In genomic region chr7:128132426-128133069, GRCh38 we compare ENCODE assay signal across 19 cellular contexts.
A peak's percentile ranks its signal among the peaks of the same experiment; 100 is the strongest.
DNase-seq lines count a peak whose midpoint lies in the region; ATAC-seq and TF ChIP-seq lines count a peak whose summit lies in the region.
"Had no signal": no experiment of that assay in that cellular context is flagged by ENCODE, and none has a peak within 500 bp of the region (broad histone marks: within the 10 kb centered on the region; RNA-seq: fewer than 3 reads in every experiment).

No MANE protein-coding gene starts in this region.

- TF ChIP-seq POLR2A in esophagus muscularis mucosa (IDR thresholded peaks at IDR 0.05; ENCODE audit: low read depth) = no peak

- peaks cover 58% of the 10 kb centered on the region for H3K79me2 ChIP-seq in DOHH2 (ENCODE audit: control insufficient read depth, low read length)

- H3K9me2 ChIP-seq in DOHH2 (replicated peaks; ENCODE audit: control insufficient read depth, low read length) = no peaks in the 10 kb centered on the region

- H3K4me3 Mint-ChIP-seq in neural crest cell = peak overlapping the region; percentile 50
- H3K4me3 Mint-ChIP-seq: CD4-positive, alpha-beta memory T cell; GM23338; H9 had no signal

- H3K4me2 ChIP-seq in DOHH2 (ENCODE audit: low read length) = peak overlapping the region; percentile 67; the same call in 1 of the 2 replicates
- H3K4me2 ChIP-seq: GM23338 had no signal

- H3K4me1 Mint-ChIP-seq in neural crest cell = peaks cover 8% of the 10 kb centered on the region

- no peak for TF ChIP-seq CTCF in DOHH2 (IDR thresholded peaks at IDR 0.05; ENCODE audit: low read depth, low read length, poor library complexity, severe bottlenecking)
- TF ChIP-seq CTCF in esophagus muscularis mucosa (IDR thresholded peaks at IDR 0.05) = no peak
- no peak for TF ChIP-seq CTCF in neural crest cell (conservative IDR thresholded peaks at IDR 0.05)
- TF ChIP-seq CTCF in mucosa of descending colon (IDR thresholded peaks at IDR 0.05) = no peak

- no peaks in the 10 kb centered on the region for H4K20me1 ChIP-seq in DOHH2 (ENCODE audit: control insufficient read depth, insufficient read depth, low read depth, low read length)

- no peak for TF ChIP-seq EP300 in esophagus muscularis mucosa (IDR thresholded peaks at IDR 0.05)

- peaks cover 36% of the 10 kb centered on the region for H3F3A ChIP-seq in DOHH2 (ENCODE audit: control insufficient read depth, insufficient read depth)

- H3K4me1 ChIP-seq in DOHH2 (ENCODE audit: control insufficient read depth, low read length) = peaks cover 69% of the 10 kb centered on the region
- H3K4me1 ChIP-seq in esophagus muscularis mucosa = peaks cover 18 to 23% (median 21%) of the 10 kb centered on the region in 4 donors
- H3K4me1 ChIP-seq in mucosa of descending colon (ENCODE audit: low read depth) = peaks cover 16% of the 10 kb centered on the region
- H3K4me1 ChIP-seq: BE2C had no signal

- H3K4me3 ChIP-seq in DOHH2 (ENCODE audit: low read length) (no peak overlapping the region), esophagus muscularis mucosa (no peak overlapping the region), mucosa of descending colon (no peak overlapping the region)
- H3K4me3 ChIP-seq: GM23338 had no signal

- intact Hi-C loops in esophagus muscularis mucosa (cut with DNase I) = no loop called here
- intact Hi-C loops in mucosa of descending colon (cut with DNase I, micrococcal nuclease) = loop anchor here in 1 of 2 donors (5.0 kb wide), 1 partner anchor 80 kb away; no protein-coding TSS in a partner anchor

- WGBS in esophagus muscularis mucosa = 73% methylated on average over 9 of the region's 9 CpGs

- H3K27me3 Mint-ChIP-seq in neural crest cell (ENCODE audit: low read depth) = peaks cover 30% of the 10 kb centered on the region

- H3K36me3 ChIP-seq in DOHH2 (ENCODE audit: control insufficient read depth, low read length) (0 out of 2 replicates have a peak, but pooled peaks cover 5% of the 10 kb centered on the region), esophagus muscularis mucosa (no peaks in the 10 kb centered on the region), mucosa of descending colon (ENCODE audit: low read depth) (no peaks in the 10 kb centered on the region)
- H3K36me3 ChIP-seq: BE2C had no signal

- H3K27ac ChIP-seq in DOHH2 (ENCODE audit: low read depth, low read length) (no peak overlapping the region), esophagus muscularis mucosa (replicated peaks in 1 of 4) (no peak overlapping the region)

- H3K36me3 Mint-ChIP-seq in neural crest cell (ENCODE audit: low read depth) = no peaks in the 10 kb centered on the region

- H3K9me3 Mint-ChIP-seq in neural crest cell = no peaks in the 10 kb centered on the region

- DNase-seq in dermis blood vessel endothelial cell (peak; percentile 85), esophagus muscularis mucosa (ENCODE audit: extremely low spot score) (peak; percentile 19), neural crest cell (ENCODE audit: low read depth, low spot score) (no peak), mucosa of descending colon (no peak), RKO (ENCODE audit: low spot score) (no peak), germinal center (ENCODE audit: low spot score) (no peak), AG20443 (ENCODE audit: low spot score) (no peak)
- DNase-seq: AML-193; BE2C; C1 segment of cervical spinal cord; Calu3; CD4-positive, alpha-beta memory T cell; COR-L47; DMS53; DMS79 treated with DMSO at 0.1 percent for 48 hours; H9 had no signal

- H3K9me3 ChIP-seq in DOHH2 (ENCODE audit: control insufficient read depth, insufficient read depth, low read length) = no peaks in the 10 kb centered on the region
- no peaks in the 10 kb centered on the region for H3K9me3 ChIP-seq in esophagus muscularis mucosa
- H3K9me3 ChIP-seq in mucosa of descending colon = no peaks in the 10 kb centered on the region
- H3K9me3 ChIP-seq: BE2C had no signal

- ATAC-seq in mucosa of descending colon = no peak
- ATAC-seq: GM23338, HCT116 had no signal

- H3K27me3 ChIP-seq in DOHH2 (ENCODE audit: control insufficient read depth, low read length) (no peaks in the 10 kb centered on the region), esophagus muscularis mucosa (peaks cover 0 to 66% (median 15%) of the 10 kb centered on the region in 4 donors)
- H3K27me3 ChIP-seq: BE2C had no signal

- H3K27ac Mint-ChIP-seq in neural crest cell (ENCODE audit: unreplicated experiment) = no peak overlapping the region
- H3K27ac Mint-ChIP-seq: CD4-positive, alpha-beta memory T cell; GM23338; H9 had no signal

Comparison
In these comparisons a context has a peak if more than half of its experiments do, and no peak if none do; other contexts are left out.
1. DNase-seq: peak in dermis blood vessel endothelial cell (single experiment) and esophagus muscularis mucosa (single experiment); none in neural crest cell (single experiment), mucosa of descending colon (0 of 3), RKO (single experiment), germinal center (single experiment) and AG20443 (single experiment).